In genomic region chr2:168119519-168120141, GRCh38 we compare ENCODE assay signal across 8 cellular contexts.
DNase-seq lines count a peak whose midpoint lies in the region; ATAC-seq and TF ChIP-seq lines count a peak whose summit lies in the region.

No MANE protein-coding gene starts in this region.

- ATAC-seq in GM18498 (IDR thresholded peaks at IDR 0.05; ENCODE audit: unreplicated experiment) (peak; percentile 54), HG03342 (IDR thresholded peaks at IDR 0.05; ENCODE audit: unreplicated experiment) (peak; percentile 51), memory B cell (ENCODE audit: low read depth) (peak; percentile 46)
- ATAC-seq in stimulated activated memory B cell treated with anti-CD40 and anti-IgM and Interleukin-4, amounts not matched to agents 10 μg/mL and 1 μg/mL and 100 μg/mL, for 72 hours = no peak

- no peaks in the 10 kb centered on the region for H3K9me3 Mint-ChIP-seq in CD14-positive monocyte
- no peaks in the 10 kb centered on the region for H3K9me3 Mint-ChIP-seq in memory B cell
- H3K9me3 Mint-ChIP-seq in stimulated activated memory B cell treated with anti-CD40 and anti-IgM and Interleukin-4, amounts not matched to agents 10 μg/mL and 1 μg/mL and 100 μg/mL, for 72 hours = no peaks in the 10 kb centered on the region

- H3K27ac Mint-ChIP-seq in CD14-positive monocyte (no peak overlapping the region), memory B cell (no peak overlapping the region)
- H3K27ac Mint-ChIP-seq in stimulated activated memory B cell treated with anti-CD40 and anti-IgM and Interleukin-4, amounts not matched to agents 10 μg/mL and 1 μg/mL and 100 μg/mL, for 72 hours = no peak overlapping the region

- no peaks in the 10 kb centered on the region for H3K4me1 Mint-ChIP-seq in CD14-positive monocyte
- no peaks in the 10 kb centered on the region for H3K4me1 Mint-ChIP-seq in memory B cell
- no peaks in the 10 kb centered on the region for H3K4me1 Mint-ChIP-seq in stimulated activated memory B cell treated with anti-CD40 and anti-IgM and Interleukin-4, amounts not matched to agents 10 μg/mL and 1 μg/mL and 100 μg/mL, for 72 hours

- peak; percentile 63 for TF ChIP-seq CTCF in CD14-positive monocyte (IDR thresholded peaks at IDR 0.05)

- H3K36me3 Mint-ChIP-seq in CD14-positive monocyte = peaks cover 15 to 30% of the 10 kb centered on the region in 2 donors
- peaks cover 12% of the 10 kb centered on the region for H3K36me3 Mint-ChIP-seq in memory B cell
- peaks cover 26% of the 10 kb centered on the region for H3K36me3 Mint-ChIP-seq in stimulated activated memory B cell treated with anti-CD40 and anti-IgM and Interleukin-4, amounts not matched to agents 10 μg/mL and 1 μg/mL and 100 μg/mL, for 72 hours

- no peaks in the 10 kb centered on the region for H3K27me3 Mint-ChIP-seq in CD14-positive monocyte (ENCODE audit: low read depth in 3 of 3)
- H3K27me3 Mint-ChIP-seq in memory B cell = no peaks in the 10 kb centered on the region
- no peaks in the 10 kb centered on the region for H3K27me3 Mint-ChIP-seq in stimulated activated memory B cell treated with anti-CD40 and anti-IgM and Interleukin-4, amounts not matched to agents 10 μg/mL and 1 μg/mL and 100 μg/mL, for 72 hours

- DNase-seq in CD14-positive monocyte (ENCODE audit: low spot score) = no peak
- peak; percentile 91 for DNase-seq in NCI-H82 (lab: John Stamatoyannopoulos, UW)
- DNase-seq in dedifferentiated amniotic fluid mesenchymal stem cell (ENCODE audit: extremely low spot score) = peak; percentile 77
- DNase-seq in memory B cell (ENCODE audit: low spot score in 2 of 2) = peak; percentile 26 to 41
- DNase-seq in activated naive CD4-positive, alpha-beta T cell treated with Interleukin-2 at 50 U/mL for 16 hours = no peak

- intact Hi-C loops in CD14-positive monocyte (cut with micrococcal nuclease) = loop anchor here in 1 of 2 donors (5.0 kb wide), 1 partner anchor 1577 kb away; no protein-coding TSS in a partner anchor

- H3K4me3 Mint-ChIP-seq in CD14-positive monocyte = no peak overlapping the region
- H3K4me3 Mint-ChIP-seq in memory B cell = no peak overlapping the region
- H3K4me3 Mint-ChIP-seq in stimulated activated memory B cell treated with anti-CD40 and anti-IgM and Interleukin-4, amounts not matched to agents 10 μg/mL and 1 μg/mL and 100 μg/mL, for 72 hours = no peak overlapping the region

Comparison
In these comparisons a context has a peak if more than half of its experiments do, and no peak if none do; other contexts are left out.
1. DNase-seq: peak in NCI-H82 (single experiment), dedifferentiated amniotic fluid mesenchymal stem cell (single experiment) and memory B cell (2 of 2); none in CD14-positive monocyte (single experiment) and activated naive CD4-positive, alpha-beta T cell treated with Interleukin-2 at 50 U/mL for 16 hours (single experiment).